Comparison of ENCODE assay signal across 1 cellular context in genomic region chr1:42419449-42419848, GRCh38.
TF ChIP-seq lines count a peak whose summit lies in the region.

No MANE protein-coding gene starts in this region.

TF ChIP-seq in K562, 482 proteins besides CTCF, POLR2A, EP300 and RAD21:
- TF ChIP-seq NFIC (IDR thresholded peaks at IDR 0.05): peak; percentile 72
- TF ChIP-seq PHB (CRISPR knock-in tag; IDR thresholded peaks at IDR 0.05): no peak
